16 cellular contexts compared by ENCODE assay signal in the genomic region with DNA sequence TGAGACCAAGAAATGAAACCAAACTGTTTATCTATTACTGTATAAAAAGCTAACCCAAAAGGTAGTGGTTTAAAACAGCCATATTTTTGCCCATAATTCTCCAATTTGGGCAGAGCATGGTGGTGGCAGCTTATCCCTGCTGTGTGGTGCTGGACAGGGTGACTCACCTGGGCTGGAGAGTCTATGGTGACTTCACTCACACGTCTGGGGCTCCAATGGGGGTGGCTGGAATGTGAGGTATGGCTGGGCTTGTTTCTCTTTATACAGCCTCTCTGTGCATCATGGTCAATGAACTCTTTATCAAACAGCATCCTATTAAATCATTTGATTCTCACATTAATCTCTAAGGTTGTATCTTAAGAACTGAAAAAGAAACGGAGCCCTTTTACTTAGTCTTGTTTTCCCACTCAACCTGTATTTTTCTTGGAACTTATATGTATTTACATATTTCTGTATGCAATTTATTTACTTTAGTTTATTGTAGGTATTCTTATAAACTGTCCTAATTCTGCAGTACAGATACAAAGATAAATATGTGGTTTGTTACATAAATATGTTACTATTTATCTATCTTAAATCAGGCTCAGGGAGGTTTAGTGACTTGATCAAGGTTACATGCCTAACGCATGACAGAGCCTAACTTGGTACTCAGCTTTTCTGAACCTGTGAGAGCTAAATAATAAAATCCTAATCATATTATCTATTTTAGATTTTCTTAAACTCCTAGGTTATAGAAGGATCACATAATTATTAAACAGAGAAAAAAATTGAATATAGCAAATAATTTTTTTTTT. TPM values are rescaled to one million over a fixed set of nuclear protein-coding genes. Genes with fewer than 3 reads are reported as not detected.
DNase-seq lines count a peak whose midpoint lies in the region; ATAC-seq, FAIRE-seq and TF ChIP-seq lines count a peak whose summit lies in the region.
"Had no signal": no experiment of that assay in that cellular context is flagged by ENCODE, and none has a peak within 500 bp of the region (broad histone marks: within the 10 kb centered on the region; RNA-seq: fewer than 3 reads in every experiment).

No MANE protein-coding gene starts in this region.

- intact Hi-C loops in CD4-positive, alpha-beta memory T cell (cut with micrococcal nuclease), result no loop called here

- H3K4me3 ChIP-seq in A549, result no peak overlapping the region
- H3K4me3 ChIP-seq in CD4-positive, alpha-beta memory T cell (ENCODE audit: low read length in 2 of 2), result no peak overlapping the region
- H3K4me3 ChIP-seq: vagina had no signal

- DNase-seq in A549 (ENCODE audit: low read depth in 1 of 2, low spot score in 1 of 2), result peak; percentile 19 to 28
- DNase-seq in HK-2 (ENCODE audit: unreplicated experiment), result peak; percentile 43
- no peak for DNase-seq in WTC11 (ENCODE audit: low spot score)
- peak; percentile 51 for DNase-seq in hepatic stellate cell (ENCODE audit: low spot score)
- DNase-seq in activated T-cell treated with anti-CD3 and anti-CD28 coated beads, Interleukin-2, amount 50 U/mL, for 72 hours, result no peak
- no peak for DNase-seq in endothelial cell (ENCODE audit: low spot score)
- no peak for DNase-seq in activated CD8-positive, alpha-beta memory T cell treated with anti-CD3 and anti-CD28 coated beads for 24 hours
- DNase-seq in CD4-positive, alpha-beta memory T cell, result no peak
- DNase-seq: amygdala, DMS79, hypothalamus, midbrain, OCI-M1, posterior cingulate gyrus had no signal

- FAIRE-seq in A549 (lab: Jason Lieb, UNC), result no peak
- FAIRE-seq: GM18507 had no signal

- TF ChIP-seq EP300 in A549 (IDR thresholded peaks at IDR 0.05), result no peak

- POLR2A ChIA-PET in A549 (lab: Yijun Ruan, JAX) (no interaction called here), WTC11 (lab: Charles Lee) (no interaction called here)
- POLR2A ChIA-PET in CD4-positive, alpha-beta memory T cell (lab: Charles Lee; ENCODE audit: partially characterized antibody), result no interaction called here

- 29% methylated on average over 3 of the region's 3 CpGs for WGBS in A549 (ENCODE audit: missing lambda C conversion rate)

- TF ChIP-seq CTCF in A549 (IDR thresholded peaks at IDR 0.05) (no peak), WTC11 (IDR thresholded peaks at IDR 0.05) (no peak), endothelial cell (IDR thresholded peaks at IDR 0.05; ENCODE audit: unreplicated experiment) (no peak)

- H3K4me1 Mint-ChIP-seq in WTC11 (no peaks in the 10 kb centered on the region), endothelial cell (ENCODE audit: unreplicated experiment) (peaks cover 4% of the 10 kb centered on the region)
- no peaks in the 10 kb centered on the region for H3K4me1 Mint-ChIP-seq in activated T-cell treated with anti-CD3 and anti-CD28 coated beads, Interleukin-2, amount 50 U/mL, for 72 hours (ENCODE audit: low read depth)
- H3K4me1 Mint-ChIP-seq in CD4-positive, alpha-beta memory T cell, result no peaks in the 10 kb centered on the region

- no peak for TF ChIP-seq POLR2A in A549 (IDR thresholded peaks at IDR 0.05; ENCODE audit: low read length)

- no peak overlapping the region for H3K4me3 Mint-ChIP-seq in WTC11
- no peak overlapping the region for H3K4me3 Mint-ChIP-seq in activated T-cell treated with anti-CD3 and anti-CD28 coated beads, Interleukin-2, amount 50 U/mL, for 72 hours
- no peak overlapping the region for H3K4me3 Mint-ChIP-seq in endothelial cell (ENCODE audit: unreplicated experiment)
- no peak overlapping the region for H3K4me3 Mint-ChIP-seq in CD4-positive, alpha-beta memory T cell

- H3K9me3 Mint-ChIP-seq in WTC11 (no peaks in the 10 kb centered on the region), endothelial cell (ENCODE audit: unreplicated experiment) (no peaks in the 10 kb centered on the region)
- H3K9me3 Mint-ChIP-seq in activated T-cell treated with anti-CD3 and anti-CD28 coated beads, Interleukin-2, amount 50 U/mL, for 72 hours, result no peaks in the 10 kb centered on the region
- H3K9me3 Mint-ChIP-seq in CD4-positive, alpha-beta memory T cell, result peaks cover 0 to 7% (median 0%) of the 10 kb centered on the region in 8 donors

- CTCF ChIA-PET in A549 (lab: Yijun Ruan, JAX), result no interaction called here
- CTCF ChIA-PET in WTC11 (lab: Charles Lee), result no interaction called here
- CTCF ChIA-PET in CD4-positive, alpha-beta memory T cell (lab: Charles Lee; ENCODE audit: partially characterized antibody), result no interaction called here

- peaks cover 10% of the 10 kb centered on the region; the same call in 2 of the 3 replicates for H3K4me1 ChIP-seq in A549
- H3K4me1 ChIP-seq in CD4-positive, alpha-beta memory T cell (ENCODE audit: insufficient read depth, low read length), result no peaks in the 10 kb centered on the region
- H3K4me1 ChIP-seq: vagina had no signal

- H3K36me3 Mint-ChIP-seq in WTC11 (no peaks in the 10 kb centered on the region), endothelial cell (ENCODE audit: low read depth, unreplicated experiment) (no peaks in the 10 kb centered on the region)
- no peaks in the 10 kb centered on the region for H3K36me3 Mint-ChIP-seq in activated T-cell treated with anti-CD3 and anti-CD28 coated beads, Interleukin-2, amount 50 U/mL, for 72 hours (ENCODE audit: insufficient read depth in 2 of 2)
- H3K36me3 Mint-ChIP-seq in CD4-positive, alpha-beta memory T cell, result no peaks in the 10 kb centered on the region

- peak overlapping the region; percentile 38 for H3K4me2 ChIP-seq in A549

- no peak overlapping the region for H3K27ac ChIP-seq in A549
- H3K27ac ChIP-seq in CD4-positive, alpha-beta memory T cell (ENCODE audit: low read depth, low read length), result no peak overlapping the region
- H3K27ac ChIP-seq: vagina had no signal

- ATAC-seq in A549 (peak; percentile 84 to 92; a peak in 5 of 6 replicates), WTC11 (peak; percentile 61)
- ATAC-seq in activated T-cell treated with anti-CD3 and anti-CD28 coated beads, Interleukin-2, amount 50 U/mL, for 72 hours (replicated peaks in 1 of 2), result no peak

- no peaks in the 10 kb centered on the region for H3K36me3 ChIP-seq in CD4-positive, alpha-beta memory T cell (ENCODE audit: insufficient read depth, low read length)
- H3K36me3 ChIP-seq: vagina had no signal

- no peaks in the 10 kb centered on the region for H3K27me3 ChIP-seq in CD4-positive, alpha-beta memory T cell (ENCODE audit: insufficient read depth, low read length)
- H3K27me3 ChIP-seq: vagina had no signal

- no peaks in the 10 kb centered on the region for H3K9me3 ChIP-seq in A549
- no peaks in the 10 kb centered on the region for H3K9me3 ChIP-seq in CD4-positive, alpha-beta memory T cell (ENCODE audit: control insufficient read depth in 1 of 2, low read length in 2 of 2)
- H3K9me3 ChIP-seq: vagina had no signal

- H3K27me3 Mint-ChIP-seq in WTC11 (ENCODE audit: low read depth) (peaks cover 46% of the 10 kb centered on the region), endothelial cell (ENCODE audit: unreplicated experiment) (no peaks in the 10 kb centered on the region)
- no peaks in the 10 kb centered on the region for H3K27me3 Mint-ChIP-seq in activated T-cell treated with anti-CD3 and anti-CD28 coated beads, Interleukin-2, amount 50 U/mL, for 72 hours (ENCODE audit: low read depth)
- H3K27me3 Mint-ChIP-seq in CD4-positive, alpha-beta memory T cell, result no peaks in the 10 kb centered on the region

- no peak for TF ChIP-seq RAD21 in A549 (conservative IDR thresholded peaks at IDR 0.05 in 1 of 2, IDR thresholded peaks at IDR 0.05 in 1 of 2)

- H3K27ac Mint-ChIP-seq in WTC11, result no peak overlapping the region
- no peak overlapping the region for H3K27ac Mint-ChIP-seq in activated T-cell treated with anti-CD3 and anti-CD28 coated beads, Interleukin-2, amount 50 U/mL, for 72 hours
- H3K27ac Mint-ChIP-seq in endothelial cell (ENCODE audit: unreplicated experiment), result no peak overlapping the region
- no peak overlapping the region for H3K27ac Mint-ChIP-seq in CD4-positive, alpha-beta memory T cell

TF ChIP-seq in A549, 52 proteins besides CTCF, POLR2A, EP300 and RAD21:
- no peak for TF ChIP-seq EHF (CRISPR knock-in tag; IDR thresholded peaks at IDR 0.05)
- TF ChIP-seq, protein P1, sequence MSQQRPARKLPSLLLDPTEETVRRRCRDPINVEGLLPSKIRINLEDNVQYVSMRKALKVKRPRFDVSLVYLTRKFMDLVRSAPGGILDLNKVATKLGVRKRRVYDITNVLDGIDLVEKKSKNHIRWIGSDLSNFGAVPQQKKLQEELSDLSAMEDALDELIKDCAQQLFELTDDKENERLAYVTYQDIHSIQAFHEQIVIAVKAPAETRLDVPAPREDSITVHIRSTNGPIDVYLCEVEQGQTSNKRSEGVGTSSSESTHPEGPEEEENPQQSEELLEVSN (IDR thresholded peaks at IDR 0.05; ENCODE audit: borderline replicate concordance, low read depth), result no peak
- no peak for TF ChIP-seq HOXB13 (CRISPR knock-in tag; IDR thresholded peaks at IDR 0.05; ENCODE audit: low read depth)
- no peak for TF ChIP-seq GATA3 (IDR thresholded peaks at IDR 0.05; ENCODE audit: borderline replicate concordance)
- TF ChIP-seq HOXA7 (CRISPR knock-in tag; IDR thresholded peaks at IDR 0.05), result no peak
- TF ChIP-seq PHF8 (IDR thresholded peaks at IDR 0.05; ENCODE audit: borderline replicate concordance, low read depth), result no peak
- no peak for TF ChIP-seq NR3C1 (IDR thresholded peaks at IDR 0.05)

TF ChIP-seq in WTC11, 78 proteins besides CTCF, POLR2A, EP300 and RAD21 (continues in another document):
- TF ChIP-seq EMX1 (CRISPR knock-in tag; IDR thresholded peaks at IDR 0.05) (no peak), RORB (CRISPR knock-in tag; IDR thresholded peaks at IDR 0.05) (no peak), ZNF232 (CRISPR knock-in tag; IDR thresholded peaks at IDR 0.05) (no peak), NR1H2 (CRISPR knock-in tag; IDR thresholded peaks at IDR 0.05) (no peak), TEAD1 (CRISPR knock-in tag; IDR thresholded peaks at IDR 0.05) (no peak), ESRRA (CRISPR knock-in tag; IDR thresholded peaks at IDR 0.05; ENCODE audit: borderline replicate concordance) (no peak), IRF2 (CRISPR knock-in tag; IDR thresholded peaks at IDR 0.05; ENCODE audit: borderline replicate concordance, low read depth) (no peak)

RNA-seq across cellular contexts. Expression of a gene that starts 37.5 kb away (rescaled TPM):
- polyA plus RNA-seq in A549 (2011; rRNA removed) (6.6 and 7.7 TPM in 2 replicates), A549 (2017; fragmentation: RNase III; extraction: RNeasy Plus Mini Kit Qiagen cat#74134 plus additional on column Dnase treatment) (8.7 to 12.1 TPM (median 10.9 TPM) in 3 replicates)
- 1.8 and 2.0 TPM in 2 replicates for polyA plus RNA-seq in A549 (2012; cell fraction: cytosol; rRNA removed)
- 2.1 and 3.4 TPM in 2 replicates for polyA plus RNA-seq in A549 (2012; cell fraction: nucleus; rRNA removed)
- polyA minus RNA-seq in A549 (2011; rRNA and poly(A)+ RNA removed), result 9.5 TPM in 2 replicates
- total RNA-seq in WTC11 (2021) (4.5 to 5.7 TPM (median 5.3 TPM) in 3 replicates), endothelial cell (ENCODE audit: unreplicated experiment) (99.6 TPM)
- total RNA-seq in activated T-cell treated with anti-CD3 and anti-CD28 coated beads, Interleukin-2, amount 50 U/mL, for 72 hours, result not detected
- not detected for total RNA-seq in CD4-positive, alpha-beta memory T cell
- not detected for polyA plus RNA-seq in CD4-positive, alpha-beta memory T cell

Comparison
In these comparisons a context has a peak if more than half of its experiments do, and no peak if none do; other contexts are left out.
1. ATAC-seq: peak in A549 (2 of 2) and WTC11 (single experiment); none in activated T-cell treated with anti-CD3 and anti-CD28 coated beads, Interleukin-2, amount 50 U/mL, for 72 hours (0 of 2).
2. DNase-seq: peak in A549 (2 of 2), HK-2 (single experiment) and hepatic stellate cell (single experiment); none in WTC11 (single experiment), activated T-cell treated with anti-CD3 and anti-CD28 coated beads, Interleukin-2, amount 50 U/mL, for 72 hours (0 of 2), endothelial cell (single experiment), activated CD8-positive, alpha-beta memory T cell treated with anti-CD3 and anti-CD28 coated beads for 24 hours (single experiment) and CD4-positive, alpha-beta memory T cell (0 of 5).
3. RNA of a gene that starts 37.5 kb away (total RNA-seq): 99.6 TPM in endothelial cell (single experiment); 4.5 to 5.7 TPM in WTC11, not detected in activated T-cell treated with anti-CD3 and anti-CD28 coated beads, Interleukin-2, amount 50 U/mL, for 72 hours and not detected in CD4-positive, alpha-beta memory T cell; every median in the first group is over 10 times any median in the second.